ENCODE assay signal across 23 cellular contexts in the genomic region with DNA sequence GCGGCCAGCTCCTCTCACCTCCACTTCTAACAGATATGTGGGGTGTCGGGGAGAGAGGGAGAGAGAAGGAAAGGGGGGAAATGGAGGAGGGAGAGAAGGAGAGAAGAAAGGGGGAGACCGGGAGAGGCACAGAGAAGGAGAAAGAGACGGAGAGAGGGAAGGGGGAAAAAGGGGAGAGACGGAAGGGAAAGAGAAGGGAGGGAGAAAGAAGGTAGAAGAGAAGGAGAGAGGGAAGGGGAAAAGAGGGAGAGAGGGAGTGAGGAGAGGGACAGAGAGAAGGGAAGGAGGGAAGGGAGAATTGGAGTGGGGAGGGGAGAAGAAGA. TPM values are rescaled to one million over a fixed set of nuclear protein-coding genes. Genes with fewer than 3 reads are reported as not detected.
DNase-seq lines count a peak whose midpoint lies in the region; ATAC-seq, FAIRE-seq and TF ChIP-seq lines count a peak whose summit lies in the region.
"Had no signal": no experiment of that assay in that cellular context is flagged by ENCODE, and none has a peak within 500 bp of the region (broad histone marks: within the 10 kb centered on the region; RNA-seq: fewer than 3 reads in every experiment).

No MANE protein-coding gene starts in this region.

- 0 out of 2 replicates have a peak overlapping the region, but pooled peaks have one; percentile 36 for H3K18ac ChIP-seq in H1 (ENCODE audit: extremely low read depth, low read length)

- H3K4me1 ChIP-seq in Caco-2, result no peaks in the 10 kb centered on the region
- peaks cover 12% of the 10 kb centered on the region for H3K4me1 ChIP-seq in HUES6 (ENCODE audit: control insufficient read depth, insufficient read depth, low read length)
- H3K4me1 ChIP-seq in H1 (replicated peaks in 1 of 4; ENCODE audit: control insufficient read depth in 3 of 4, insufficient read depth in 4 of 4, low read length in 3 of 4), result peaks cover 2 to 13% (median 7%) of the 10 kb centered on the region in 4 experiments
- H3K4me1 ChIP-seq in Peyer's patch, result peaks cover 0 to 6% (median 0%) of the 10 kb centered on the region in 4 donors

- H3K56ac ChIP-seq in H1 (replicated peaks; ENCODE audit: insufficient read length, low read depth, low read length), result no peak overlapping the region

- POLR2A ChIA-PET in Caco-2 (lab: Charles Lee) (no interaction called here), H1 (lab: Charles Lee; ENCODE audit: partially characterized antibody) (interaction anchor here (0.7 kb wide), 1 partner anchor 230 kb away, joined by 3 read pairs; no protein-coding TSS in a partner anchor)

- no peak overlapping the region for H3K23ac ChIP-seq in H1 (ENCODE audit: insufficient read length)

- TF ChIP-seq CTCF in Caco-2 (IDR thresholded peaks at IDR 0.05; ENCODE audit: insufficient read depth in 1 of 2, low read depth in 1 of 2, low read length in 1 of 2, severe bottlenecking in 1 of 2, unreplicated experiment in 1 of 2) (no peak), H1 (IDR thresholded peaks at IDR 0.05; ENCODE audit: control extremely low read depth in 1 of 3, insufficient read depth in 1 of 3, low read depth in 1 of 3, low read length in 3 of 3) (no peak), Peyer's patch (IDR thresholded peaks at IDR 0.05) (no peak)

- H3K4me2 ChIP-seq in H1 (ENCODE audit: insufficient read depth in 1 of 2, low read depth in 2 of 2, low read length in 2 of 2), result peak overlapping the region; percentile 77 to 94
- H3K4me2 ChIP-seq: PC-9 had no signal

- H2BK12ac ChIP-seq in H1 (ENCODE audit: low read depth, low read length), result no peak overlapping the region; the same call in 1 of the 2 replicates

- H3K4me3 ChIP-seq in Caco-2 (ENCODE audit: low read depth, low read length), result no peak overlapping the region
- peak overlapping the region; percentile 81 for H3K4me3 ChIP-seq in HUES6 (ENCODE audit: low read depth, low read length)
- H3K4me3 ChIP-seq in H1 (ENCODE audit: extremely low read depth in 1 of 4, insufficient read depth in 2 of 4, low read depth in 3 of 4, low read length in 4 of 4), result peak overlapping the region; percentile 57 to 87 (median 66)
- no peak overlapping the region for H3K4me3 ChIP-seq in Peyer's patch
- H3K4me3 ChIP-seq: GM12878, PC-9 had no signal

- WGBS in H1 (ENCODE audit: extremely low coverage in 1 of 2, insufficient coverage in 1 of 2, insufficient read length in 1 of 2, insufficient replicate concordance in 2 of 2, low coverage in 1 of 2, low lambda C conversion rate in 2 of 2, missing lambda C conversion rate in 1 of 2), 2 experiments, result 5% methylated on average over 5 of the region's 5 CpGs; no CpG with 5 or more reads in 1 of the 2 experiments

- H4K5ac ChIP-seq in H1 (ENCODE audit: insufficient read length, low read depth, low read length), result no peak overlapping the region

- TF ChIP-seq EP300 in H1 (IDR thresholded peaks at IDR 0.05; ENCODE audit: borderline replicate concordance in 1 of 2, low read depth in 2 of 2, low read length in 2 of 2), result no peak

- H3K14ac ChIP-seq in H1 (ENCODE audit: insufficient read length), result no peak overlapping the region

- H2BK15ac ChIP-seq in H1 (ENCODE audit: low read length), result no peak overlapping the region

- ATAC-seq in HG03460 (IDR thresholded peaks at IDR 0.05; ENCODE audit: unreplicated experiment) (no peak), GM21737 (IDR thresholded peaks at IDR 0.05; ENCODE audit: unreplicated experiment) (no peak)
- ATAC-seq: CD8-positive, alpha-beta T cell; GM12878 had no signal

- no peak overlapping the region for H2AK5ac ChIP-seq in H1 (ENCODE audit: low read depth, low read length)

- H3K27me3 ChIP-seq in Caco-2 (replicated peaks; ENCODE audit: control insufficient read depth, insufficient read depth, low read length) (no peaks in the 10 kb centered on the region), HUES6 (ENCODE audit: control insufficient read depth, insufficient read depth, low read length) (peaks cover 78% of the 10 kb centered on the region), H1 (replicated peaks in 1 of 4; ENCODE audit: control insufficient read depth in 3 of 4, extremely low read depth in 1 of 4, insufficient read depth in 3 of 4, low read length in 3 of 4) (peaks cover 19 to 36% (median 31%) of the 10 kb centered on the region in 4 experiments), Peyer's patch (peaks cover 0 to 21% of the 10 kb centered on the region in 2 donors)

- TF ChIP-seq POLR2A in H1 (IDR thresholded peaks at IDR 0.05; ENCODE audit: control extremely low read depth in 1 of 2, low read depth in 2 of 2, low read length in 2 of 2), result no peak
- TF ChIP-seq POLR2A in Peyer's patch (IDR thresholded peaks at IDR 0.05), result no peak

- peaks cover 9% of the 10 kb centered on the region for H3K4me1 Mint-ChIP-seq in Caco-2 (ENCODE audit: low read depth, unreplicated experiment)

- TF ChIP-seq RAD21 in H1 (IDR thresholded peaks at IDR 0.05 in 1 of 2, conservative IDR thresholded peaks at IDR 0.05 in 1 of 2; ENCODE audit: low read depth in 2 of 2, low read length in 2 of 2), result no peak

- no TSS peak for BruUV-seq in Caco-2 (replicated peaks; lab: Mats Ljungman, UMichigan)

- H3K9ac ChIP-seq in HUES6 (ENCODE audit: low read length), result no peak overlapping the region
- no peak overlapping the region for H3K9ac ChIP-seq in H1 (replicated peaks in 1 of 4; ENCODE audit: extremely low read depth in 1 of 4, low read depth in 3 of 4, low read length in 3 of 4)

- H2BK20ac ChIP-seq in H1 (ENCODE audit: low read length), result peak overlapping the region; percentile 55; the same call in 1 of the 2 replicates

- H4K20me1 ChIP-seq in H1 (replicated peaks in 1 of 2; ENCODE audit: control insufficient read depth in 1 of 2, insufficient read depth in 2 of 2, low read length in 2 of 2), result peaks cover 0 to 5% of the 10 kb centered on the region in 2 experiments

- H3K79me2 ChIP-seq in H1 (ENCODE audit: control insufficient read depth in 1 of 2, insufficient read depth in 2 of 2, low read length in 2 of 2), result no peaks in the 10 kb centered on the region

- no peaks in the 10 kb centered on the region for H3K79me1 ChIP-seq in H1 (ENCODE audit: low read depth, low read length)

- 0 out of 2 replicates have a peak overlapping the region, but pooled peaks have one; percentile 25 for H2AFZ ChIP-seq in H1 (ENCODE audit: low read length)
- H2AFZ ChIP-seq: PC-9 had no signal

- H3K4me3 Mint-ChIP-seq in Caco-2 (ENCODE audit: unreplicated experiment), result peak overlapping the region; percentile 61
- H3K4me3 Mint-ChIP-seq: CD8-positive, alpha-beta T cell had no signal

- no peaks in the 10 kb centered on the region for H3K36me3 Mint-ChIP-seq in Caco-2 (ENCODE audit: insufficient read depth, unreplicated experiment)
- H3K36me3 Mint-ChIP-seq: CD8-positive, alpha-beta T cell had no signal

- no peak overlapping the region for H3K27ac ChIP-seq in HUES6 (ENCODE audit: low read depth, low read length)
- no peak overlapping the region for H3K27ac ChIP-seq in H1 (ENCODE audit: low read depth, low read length)
- no peak overlapping the region for H3K27ac ChIP-seq in Peyer's patch
- H3K27ac ChIP-seq: PC-9 had no signal

- no peak overlapping the region for H2BK120ac ChIP-seq in H1 (replicated peaks; ENCODE audit: low read depth, low read length)

- no peak overlapping the region for H4K91ac ChIP-seq in H1 (replicated peaks; ENCODE audit: insufficient read length, low read length)

- H3K4ac ChIP-seq in H1 (replicated peaks; ENCODE audit: insufficient read length, low read depth, low read length), result no peak overlapping the region

- H3K9me3 Mint-ChIP-seq in Caco-2 (ENCODE audit: unreplicated experiment), result no peaks in the 10 kb centered on the region

- H3K36me3 ChIP-seq in Caco-2 (ENCODE audit: control insufficient read depth, insufficient read depth, low read length) (no peaks in the 10 kb centered on the region), HUES6 (ENCODE audit: control insufficient read depth, insufficient read depth, low read length) (no peaks in the 10 kb centered on the region), H1 (ENCODE audit: control insufficient read depth in 2 of 4, insufficient read depth in 4 of 4, low read length in 3 of 4) (no peaks in the 10 kb centered on the region), Peyer's patch (no peaks in the 10 kb centered on the region)

- H3K27ac Mint-ChIP-seq in Caco-2 (ENCODE audit: unreplicated experiment), result no peak overlapping the region
- H3K27ac Mint-ChIP-seq: CD8-positive, alpha-beta T cell had no signal

- no peak overlapping the region for H4K8ac ChIP-seq in H1 (ENCODE audit: extremely low read depth, insufficient read depth, low read length)

- no peak for DNase-seq in Caco-2
- DNase-seq in H1 (ENCODE audit: low read depth in 1 of 2, low spot score in 2 of 2), result no peak
- peak; percentile 3 for DNase-seq in left kidney (ENCODE audit: low read depth, low spot score)
- DNase-seq in Peyer's patch, result no peak
- no peak for DNase-seq in mucosa of gallbladder (ENCODE audit: low spot score)
- DNase-seq: 8988T; CD8-positive, alpha-beta T cell; DND-41; GDM1; NCI-H1105 treated with DMSO at 0.1 percent for 48 hours; NCI-H187; NCI-H446; NCI-H774; PC-9 had no signal

- H3K23me2 ChIP-seq in H1 (ENCODE audit: low read depth, low read length), result peaks cover 21% of the 10 kb centered on the region

- H2BK5ac ChIP-seq in H1 (ENCODE audit: low read depth, low read length), result no peak overlapping the region; the same call in 1 of the 2 replicates

- H3K27me3 Mint-ChIP-seq in Caco-2 (ENCODE audit: insufficient read depth, unreplicated experiment), result peaks cover 34% of the 10 kb centered on the region

- intact Hi-C loops in Caco-2 (cut with micrococcal nuclease; ENCODE audit: unreplicated experiment), result no loop called here

- no peaks in the 10 kb centered on the region for H3K9me3 ChIP-seq in Caco-2
- H3K9me3 ChIP-seq in HUES6 (ENCODE audit: control insufficient read depth, insufficient read depth, low read depth, low read length), result no peaks in the 10 kb centered on the region
- no peaks in the 10 kb centered on the region for H3K9me3 ChIP-seq in H1 (ENCODE audit: insufficient read depth in 2 of 2, low read depth in 1 of 2, low read length in 1 of 2)
- peaks cover 0 to 5% (median 0%) of the 10 kb centered on the region in 4 donors for H3K9me3 ChIP-seq in Peyer's patch

- CTCF ChIA-PET in Caco-2 (lab: Charles Lee) (no interaction called here), H1 (lab: Charles Lee; ENCODE audit: partially characterized antibody) (interaction anchor here (0.7 to 1.1 kb wide), 4 partner anchors 152 to 983 kb away, joined by 3 to 6 read pairs (median 3); no protein-coding TSS in a partner anchor)

- FAIRE-seq in H1 (lab: Jason Lieb, UNC), result no peak
- FAIRE-seq: GM12878, GM18507, H54 had no signal

RNA-seq across cellular contexts. Expression of gene VSTM2A, which starts 3.0 kb away (rescaled TPM):
- total RNA-seq in Caco-2 (2022) (not detected in 2 replicates), Peyer's patch (1 to 10 TPM in 1 of 4 donors, not detected in 3; 2.5 TPM), mucosa of gallbladder (0.72 TPM)
- total RNA-seq in H1 (2021; fragmentation: NEBNext Ultra II Directional; extraction: Animal tissue kit (Norgen Biotek cat#: 25700)), result 0.58 and 0.77 TPM in 2 replicates
- polyA plus RNA-seq in H1 (2011; rRNA removed), result 0.85 and 1.4 TPM in 2 replicates
- polyA plus RNA-seq in H1 (2011; cell fraction: cytosol; rRNA removed), result 1.5 TPM
- polyA plus RNA-seq in H1 (2011; cell fraction: nucleus; rRNA removed), result 2.1 TPM
- polyA plus RNA-seq in H1 (2012, experiment 1 of 2), result 1.7 to 2.1 TPM (median 1.8 TPM) in 4 replicates
- polyA plus RNA-seq in H1 (2012, experiment 2 of 2), result 0.49 TPM
- 0.97 TPM for polyA plus RNA-seq in H1 (2013, experiment 1 of 2)
- 0.74 TPM for polyA plus RNA-seq in H1 (2013, experiment 2 of 2)
- 0.32 and 1.0 TPM in 2 replicates for polyA minus RNA-seq in H1 (2011; rRNA and poly(A)+ RNA removed)
- not detected for polyA minus RNA-seq in H1 (2011; cell fraction: cytosol; rRNA and poly(A)+ RNA removed)
- polyA minus RNA-seq in H1 (2011; cell fraction: nucleus; rRNA and poly(A)+ RNA removed), result 0.70 TPM
- total RNA-seq: CD8-positive, alpha-beta T cell; GM12878; HT-29; PC-9; SK-MEL-5 had no signal
- polyA plus RNA-seq: BJ had no signal

Comparison
In these comparisons a context has a peak if more than half of its experiments do, and no peak if none do; other contexts are left out.
1. H3K4me3 ChIP-seq: peak in HUES6 (single experiment) and H1 (4 of 4); none in Caco-2 (single experiment) and Peyer's patch (0 of 4).